ENCODE assay signal across 13 cellular contexts in genomic region chr22:17117890-17118289, GRCh38. TPM values are rescaled to one million over a fixed set of nuclear protein-coding genes. Genes with fewer than 3 reads are reported as not detected.
DNase-seq lines count a peak whose midpoint lies in the region; ATAC-seq, FAIRE-seq and TF ChIP-seq lines count a peak whose summit lies in the region.
"Had no signal": no experiment of that assay in that cellular context is flagged by ENCODE, and none has a peak within 500 bp of the region (broad histone marks: within the 10 kb centered on the region; RNA-seq: fewer than 3 reads in every experiment).

No MANE protein-coding gene starts in this region.

- CTCF ChIA-PET in HepG2 (lab: Yijun Ruan, JAX; ENCODE audit: low intra/inter-chr PET ratio, low total read pairs) = no interaction called here

- POLR2A ChIA-PET in HepG2 (lab: Yijun Ruan, JAX) = no interaction called here

- FAIRE-seq in HepG2 (lab: Jason Lieb, UNC) = no peak

- no peaks in the 10 kb centered on the region for H3K36me3 ChIP-seq in liver (ENCODE audit: control insufficient read depth in 4 of 4, insufficient read depth in 3 of 4, low read depth in 1 of 4, low read length in 3 of 4)
- no peaks in the 10 kb centered on the region for H3K36me3 ChIP-seq in HepG2 (replicated peaks in 1 of 2; ENCODE audit: control insufficient read depth in 1 of 2, insufficient read depth in 2 of 2, low read length in 2 of 2)
- H3K36me3 ChIP-seq in effector memory CD4-positive, alpha-beta T cell (ENCODE audit: control insufficient read depth, insufficient read depth, low read length) = no peaks in the 10 kb centered on the region
- no peaks in the 10 kb centered on the region for H3K36me3 ChIP-seq in uterus
- H3K36me3 ChIP-seq: adrenal gland, heart right ventricle had no signal

- H3K79me2 ChIP-seq in HepG2 (ENCODE audit: insufficient read depth, low read length) = no peaks in the 10 kb centered on the region

- H3K9me3 ChIP-seq in liver (ENCODE audit: control insufficient read depth in 4 of 4, low read length in 3 of 4) (no peaks in the 10 kb centered on the region), HepG2 (ENCODE audit: low read length) (no peaks in the 10 kb centered on the region), uterus (no peaks in the 10 kb centered on the region)
- no peaks in the 10 kb centered on the region for H3K9me3 ChIP-seq in effector memory CD4-positive, alpha-beta T cell (ENCODE audit: control insufficient read depth, low read length)
- H3K9me3 ChIP-seq: adrenal gland, heart right ventricle had no signal

- peaks cover 46% of the 10 kb centered on the region for H3K27me3 Mint-ChIP-seq in type B pancreatic cell

- H3K4me3 ChIP-seq in liver (ENCODE audit: low read depth in 1 of 3, low read length in 3 of 3) (no peak overlapping the region), HepG2 (replicated peaks in 1 of 3; ENCODE audit: insufficient read depth in 1 of 3, low read depth in 2 of 3, low read length in 3 of 3) (no peak overlapping the region), uterus (no peak overlapping the region)
- no peak overlapping the region for H3K4me3 ChIP-seq in effector memory CD4-positive, alpha-beta T cell (ENCODE audit: insufficient read depth, low read depth, low read length, poor library complexity, severe bottlenecking)
- H3K4me3 ChIP-seq: adrenal gland, heart right ventricle had no signal

- H3K4me1 ChIP-seq in liver (ENCODE audit: control insufficient read depth in 4 of 4, insufficient read depth in 4 of 4, low read length in 3 of 4) (peaks cover 7 to 19% (median 13%) of the 10 kb centered on the region in 4 donors), HepG2 (ENCODE audit: insufficient read depth, low read length) (no peaks in the 10 kb centered on the region), uterus (peaks cover 0 to 14% of the 10 kb centered on the region in 2 donors)
- peaks cover 51% of the 10 kb centered on the region for H3K4me1 ChIP-seq in effector memory CD4-positive, alpha-beta T cell (ENCODE audit: control insufficient read depth, insufficient read depth, low read length, poor library complexity, severe bottlenecking)

- TF ChIP-seq RAD21 in liver (IDR thresholded peaks at IDR 0.05) = no peak
- TF ChIP-seq RAD21 in HepG2 (CRISPR knock-in tag; IDR thresholded peaks at IDR 0.05) = no peak

- TF ChIP-seq EP300 in HepG2 (IDR thresholded peaks at IDR 0.05; ENCODE audit: low read depth in 2 of 2, low read length in 2 of 2) (no peak), HepG2 (CRISPR knock-in tag; IDR thresholded peaks at IDR 0.05; ENCODE audit: borderline replicate concordance) (no peak)

- BruUV-seq in HepG2 (replicated peaks; lab: Mats Ljungman, UMichigan) = no TSS peak

- DNase-seq in HepG2 (ENCODE audit: low spot score) (no peak), SIG-M5 treated with dmso at 0.1 percent for 504 hours (lab: John Stamatoyannopoulos, UW; ENCODE audit: unreplicated experiment) (peak; percentile 81), type B pancreatic cell (ENCODE audit: extremely low spot score, unreplicated experiment) (no peak), NCI-H774 (lab: John Stamatoyannopoulos, UW) (no peak), uterus (no peak)
- DNase-seq in effector memory CD4-positive, alpha-beta T cell = no peak
- DNase-seq: adrenal gland, heart right ventricle, mesenchymal stem cell, NCI-H146, right cardiac atrium had no signal

- TF ChIP-seq CTCF in liver (IDR thresholded peaks at IDR 0.05; ENCODE audit: low read depth, low read length, missing input control) (no peak), HepG2 (CRISPR knock-in tag; IDR thresholded peaks at IDR 0.05) (no peak), type B pancreatic cell (conservative IDR thresholded peaks at IDR 0.05) (no peak), uterus (IDR thresholded peaks at IDR 0.05) (no peak)

- H3K4me2 ChIP-seq in HepG2 (ENCODE audit: low read depth, low read length) = no peak overlapping the region

- H3K27me3 ChIP-seq in liver (ENCODE audit: control insufficient read depth in 4 of 4, insufficient read depth in 4 of 4, low read length in 3 of 4) = peaks cover 0 to 7% (median 4%) of the 10 kb centered on the region in 4 donors
- H3K27me3 ChIP-seq in HepG2 (ENCODE audit: control insufficient read depth in 1 of 2, insufficient read depth in 2 of 2, low read length in 2 of 2) = peaks cover 8 to 42% of the 10 kb centered on the region in 2 experiments; a peak in 4 of 5 replicates
- H3K27me3 ChIP-seq in effector memory CD4-positive, alpha-beta T cell (replicated peaks; ENCODE audit: control insufficient read depth, insufficient read depth, low read length, poor library complexity, severe bottlenecking) = peaks cover 10% of the 10 kb centered on the region
- H3K27me3 ChIP-seq in uterus = peaks cover 8 to 11% of the 10 kb centered on the region in 2 donors

- no peak overlapping the region for H3K9ac ChIP-seq in liver (ENCODE audit: low read depth in 1 of 2, low read length in 2 of 2)
- no peak overlapping the region for H3K9ac ChIP-seq in HepG2 (ENCODE audit: insufficient read depth, low read depth, low read length)

- H3K27ac Mint-ChIP-seq in type B pancreatic cell = no peak overlapping the region

- H3K27ac ChIP-seq in liver (ENCODE audit: low read depth in 1 of 2, low read length in 2 of 2) (no peak overlapping the region), HepG2 (ENCODE audit: extremely low read length, insufficient read depth, low read length) (no peak overlapping the region), uterus (no peak overlapping the region)
- H3K27ac ChIP-seq in effector memory CD4-positive, alpha-beta T cell (ENCODE audit: insufficient read depth, low read length, poor library complexity, severe bottlenecking) = peak overlapping the region; percentile 15
- H3K27ac ChIP-seq: adrenal gland had no signal

- ATAC-seq in HepG2 (no peak), GM18511 (IDR thresholded peaks at IDR 0.05; ENCODE audit: unreplicated experiment) (no peak)
- ATAC-seq: right cardiac atrium had no signal

- H4K20me1 ChIP-seq in HepG2 (ENCODE audit: insufficient read depth, low read length) = no peaks in the 10 kb centered on the region

- WGBS in liver = 49% methylated on average over 4 of the region's 4 CpGs
- 1% methylated on average over 4 of the region's 4 CpGs for WGBS in HepG2 (ENCODE audit: low lambda C conversion rate)

- no peaks in the 10 kb centered on the region for H3K9me3 Mint-ChIP-seq in type B pancreatic cell

- no peaks in the 10 kb centered on the region for H3K4me1 Mint-ChIP-seq in type B pancreatic cell (ENCODE audit: unreplicated experiment)

- no peak overlapping the region for H2AFZ ChIP-seq in HepG2 (ENCODE audit: low read length)

- TF ChIP-seq POLR2A in HepG2 (IDR thresholded peaks at IDR 0.05; ENCODE audit: insufficient read depth in 1 of 2, low read depth in 2 of 2, low read length in 2 of 2) (no peak), uterus (IDR thresholded peaks at IDR 0.05) (no peak)

- H3K36me3 Mint-ChIP-seq in type B pancreatic cell = no peaks in the 10 kb centered on the region

- peak overlapping the region; percentile 78 for H3K4me3 Mint-ChIP-seq in type B pancreatic cell

- intact Hi-C loops in HepG2 (cut with micrococcal nuclease; ENCODE audit: unreplicated experiment) = no loop called here
- intact Hi-C loops in uterus (cut with DNase I; ENCODE audit: low total_unique reads) = no loop called here

- in situ Hi-C loops in HepG2 (cut with HindIII; ENCODE audit: extremely low pct_ligation_motif_present, low pct_unique_long_range_greater_than_20kb) = no loop called here

RNA-seq across cellular contexts. Expression of gene TMEM121B, which starts 3.3 kb away (rescaled TPM):
- under 1 TPM; 0.09 to 0.17 TPM for total RNA-seq in liver
- under 1 TPM; 0.06 to 0.12 TPM for polyA plus RNA-seq in liver
- not detected in 2 replicates for total RNA-seq in HepG2 (2016; rRNA removed; fragmentation: Illumina TruSeq; extraction: Trizol)
- total RNA-seq in HepG2 (2016; cell fraction: cytosol; rRNA removed; fragmentation: Illumina TruSeq; extraction: Trizol; ENCODE audit: low read depth) = not detected in 2 replicates
- not detected in 2 replicates for total RNA-seq in HepG2 (2016; cell fraction: insoluble cytoplasmic fraction; rRNA removed; fragmentation: Illumina TruSeq; extraction: Trizol)
- not detected in 2 replicates for total RNA-seq in HepG2 (2016; cell fraction: membrane; rRNA removed; fragmentation: Illumina TruSeq; extraction: Trizol)
- not detected in 2 replicates for total RNA-seq in HepG2 (2016; cell fraction: nucleus; rRNA removed; fragmentation: Illumina TruSeq; extraction: Trizol)
- not detected in 2 replicates for polyA plus RNA-seq in HepG2 (2011; rRNA removed)
- polyA plus RNA-seq in HepG2 (2011; cell fraction: cytosol; rRNA removed) = 0.01 TPM in 1 of 2 replicates, not detected in the other
- not detected in 2 replicates for polyA plus RNA-seq in HepG2 (2011; cell fraction: nucleus; rRNA removed)
- polyA plus RNA-seq in HepG2 (2012) = not detected in 2 replicates
- not detected in 2 replicates for polyA plus RNA-seq in HepG2 (2016; cell fraction: cytosol; fragmentation: Illumina TruSeq; extraction: Trizol; ENCODE audit: low read depth)
- polyA plus RNA-seq in HepG2 (2016; cell fraction: insoluble cytoplasmic fraction; fragmentation: Illumina TruSeq; extraction: Trizol; ENCODE audit: low read depth) = not detected in 2 replicates
- not detected in 2 replicates for polyA plus RNA-seq in HepG2 (2016; cell fraction: membrane; fragmentation: Illumina TruSeq; extraction: Trizol; ENCODE audit: low read depth)
- polyA plus RNA-seq in HepG2 (2016; cell fraction: nucleus; fragmentation: Illumina TruSeq; extraction: Trizol; ENCODE audit: insufficient read depth, low read depth) = not detected in 2 replicates
- polyA minus RNA-seq in HepG2 (2011; rRNA and poly(A)+ RNA removed; ENCODE audit: low replicate concordance) = not detected in 2 replicates
- polyA minus RNA-seq in HepG2 (2011; cell fraction: cytosol; rRNA and poly(A)+ RNA removed) = not detected in 2 replicates
- polyA minus RNA-seq in HepG2 (2011; cell fraction: nucleus; rRNA and poly(A)+ RNA removed) = not detected in 2 replicates
- total RNA-seq in type B pancreatic cell (ENCODE audit: low replicate concordance) = 2.9 TPM in 2 replicates
- under 1 TPM in 3 of 4 donors, not detected in 1; 0.26 to 0.49 (median 0.35) TPM for total RNA-seq in uterus

RNA-seq across cellular contexts. Expression of gene IL17RA, which starts 33.1 kb away (rescaled TPM):
- total RNA-seq in liver (1 to 10 TPM; 4.4 to 9.0 TPM), HepG2 (2016; rRNA removed; fragmentation: Illumina TruSeq; extraction: Trizol) (1.5 and 2.5 TPM in 2 replicates), type B pancreatic cell (ENCODE audit: low replicate concordance) (8.0 and 10.8 TPM in 2 replicates), uterus (10 to 100 TPM in 1 of 4 donors, 1 to 10 TPM in 3; 2.6 to 19.3 (median 6.2) TPM)
- polyA plus RNA-seq in liver (1 to 10 TPM; 3.1 to 4.4 TPM), HepG2 (2011; rRNA removed) (8.2 and 8.4 TPM in 2 replicates)
- 0.61 and 0.62 TPM in 2 replicates for total RNA-seq in HepG2 (2016; cell fraction: cytosol; rRNA removed; fragmentation: Illumina TruSeq; extraction: Trizol; ENCODE audit: low read depth)
- 0.95 and 3.2 TPM in 2 replicates for total RNA-seq in HepG2 (2016; cell fraction: insoluble cytoplasmic fraction; rRNA removed; fragmentation: Illumina TruSeq; extraction: Trizol)
- total RNA-seq in HepG2 (2016; cell fraction: membrane; rRNA removed; fragmentation: Illumina TruSeq; extraction: Trizol) = 0.38 and 0.68 TPM in 2 replicates
- total RNA-seq in HepG2 (2016; cell fraction: nucleus; rRNA removed; fragmentation: Illumina TruSeq; extraction: Trizol) = 2.4 and 2.5 TPM in 2 replicates
- polyA plus RNA-seq in HepG2 (2011; cell fraction: cytosol; rRNA removed) = 5.2 TPM in 2 replicates
- polyA plus RNA-seq in HepG2 (2011; cell fraction: nucleus; rRNA removed) = 8.5 and 8.8 TPM in 2 replicates
- polyA plus RNA-seq in HepG2 (2012) = 3.0 and 4.2 TPM in 2 replicates
- polyA plus RNA-seq in HepG2 (2016; cell fraction: cytosol; fragmentation: Illumina TruSeq; extraction: Trizol; ENCODE audit: low read depth) = 0.52 and 0.53 TPM in 2 replicates
- 2.4 and 2.6 TPM in 2 replicates for polyA plus RNA-seq in HepG2 (2016; cell fraction: insoluble cytoplasmic fraction; fragmentation: Illumina TruSeq; extraction: Trizol; ENCODE audit: low read depth)
- 0.46 and 0.87 TPM in 2 replicates for polyA plus RNA-seq in HepG2 (2016; cell fraction: membrane; fragmentation: Illumina TruSeq; extraction: Trizol; ENCODE audit: low read depth)
- polyA plus RNA-seq in HepG2 (2016; cell fraction: nucleus; fragmentation: Illumina TruSeq; extraction: Trizol; ENCODE audit: insufficient read depth, low read depth) = 5.9 TPM in 2 replicates
- polyA minus RNA-seq in HepG2 (2011; rRNA and poly(A)+ RNA removed; ENCODE audit: low replicate concordance) = 9.0 and 12.5 TPM in 2 replicates
- 1.4 and 3.1 TPM in 2 replicates for polyA minus RNA-seq in HepG2 (2011; cell fraction: cytosol; rRNA and poly(A)+ RNA removed)
- 3.6 and 6.1 TPM in 2 replicates for polyA minus RNA-seq in HepG2 (2011; cell fraction: nucleus; rRNA and poly(A)+ RNA removed)

RNA-seq across cellular contexts. Expression of gene HDHD5, which starts 41.2 kb away (rescaled TPM):
- 10 to 100 TPM; 13.2 to 38.2 TPM for total RNA-seq in liver
- polyA plus RNA-seq in liver = 10 to 100 TPM; 33.5 to 46.1 TPM
- not detected in 2 replicates for total RNA-seq in HepG2 (2016; rRNA removed; fragmentation: Illumina TruSeq; extraction: Trizol)
- total RNA-seq in HepG2 (2016; cell fraction: cytosol; rRNA removed; fragmentation: Illumina TruSeq; extraction: Trizol; ENCODE audit: low read depth) = not detected in 2 replicates
- not detected in 2 replicates for total RNA-seq in HepG2 (2016; cell fraction: insoluble cytoplasmic fraction; rRNA removed; fragmentation: Illumina TruSeq; extraction: Trizol)
- not detected in 2 replicates for total RNA-seq in HepG2 (2016; cell fraction: membrane; rRNA removed; fragmentation: Illumina TruSeq; extraction: Trizol)
- total RNA-seq in HepG2 (2016; cell fraction: nucleus; rRNA removed; fragmentation: Illumina TruSeq; extraction: Trizol) = not detected in 2 replicates
- polyA plus RNA-seq in HepG2 (2011; rRNA removed) = not detected in 2 replicates
- polyA plus RNA-seq in HepG2 (2011; cell fraction: cytosol; rRNA removed) = not detected in 2 replicates
- polyA plus RNA-seq in HepG2 (2011; cell fraction: nucleus; rRNA removed) = not detected in 2 replicates
- polyA plus RNA-seq in HepG2 (2012) = not detected in 2 replicates
- polyA plus RNA-seq in HepG2 (2016; cell fraction: cytosol; fragmentation: Illumina TruSeq; extraction: Trizol; ENCODE audit: low read depth) = not detected in 2 replicates
- not detected in 2 replicates for polyA plus RNA-seq in HepG2 (2016; cell fraction: insoluble cytoplasmic fraction; fragmentation: Illumina TruSeq; extraction: Trizol; ENCODE audit: low read depth)
- polyA plus RNA-seq in HepG2 (2016; cell fraction: membrane; fragmentation: Illumina TruSeq; extraction: Trizol; ENCODE audit: low read depth) = not detected in 2 replicates
- polyA plus RNA-seq in HepG2 (2016; cell fraction: nucleus; fragmentation: Illumina TruSeq; extraction: Trizol; ENCODE audit: insufficient read depth, low read depth) = not detected in 2 replicates
- 0.34 and 36.3 TPM in 2 replicates for polyA minus RNA-seq in HepG2 (2011; rRNA and poly(A)+ RNA removed; ENCODE audit: low replicate concordance)
- polyA minus RNA-seq in HepG2 (2011; cell fraction: cytosol; rRNA and poly(A)+ RNA removed) = 0.69 and 0.79 TPM in 2 replicates
- polyA minus RNA-seq in HepG2 (2011; cell fraction: nucleus; rRNA and poly(A)+ RNA removed) = 0.52 TPM in 1 of 2 replicates, not detected in the other
- 25.3 and 40.1 TPM in 2 replicates for total RNA-seq in type B pancreatic cell (ENCODE audit: low replicate concordance)
- total RNA-seq in uterus = 10 to 100 TPM in 3 of 4 donors, 1 to 10 TPM in 1; 7.4 to 43.0 (median 28.9) TPM

Comparison
In these comparisons a context has a peak if more than half of its experiments do, and no peak if none do; other contexts are left out.
1. RNA of gene HDHD5, which starts 41.2 kb away (total RNA-seq): 25.3 to 40.1 TPM in type B pancreatic cell, 13.2 to 38.2 TPM in liver and 7.4 to 43.0 TPM in uterus; not detected in HepG2; every median in the first group is over 4 times any median in the second.